Comparison of ENCODE assay signal across 21 cellular contexts in genomic region chr14:101221549-101222160, GRCh38.
"Had no signal": no experiment of that assay in that cellular context is flagged by ENCODE, and none has a peak within 500 bp of the region (broad histone marks: within the 10 kb centered on the region; RNA-seq: fewer than 3 reads in every experiment).

No MANE protein-coding gene starts in this region.

- H3K4me3 ChIP-seq: body of pancreas, coronary artery, ovary, tibial artery, uterus had no signal

- H3K4me3 Mint-ChIP-seq: activated naive CD8-positive, alpha-beta T cell; activated T-cell treated with anti-CD3 and anti-CD28 coated beads, Interleukin-2, amount 50 U/mL, for 72 hours; nephron progenitor cell; stimulated activated naive B cell treated with anti-CD40 and anti-IgM and Interleukin-4, amounts not matched to agents 10 μg/mL and 1 μg/mL and 100 μg/mL, for 72 hours had no signal

- H3K36me3 Mint-ChIP-seq: activated naive CD8-positive, alpha-beta T cell had no signal

- DNase-seq: activated CD4-positive, CD25-positive, alpha-beta regulatory T cell treated with anti-CD3 and anti-CD28 coated beads, Interleukin-2, amount 50 U/mL, for 72 hours; activated gamma-delta T cell treated with Interleukin-2 at 50 U/mL for 16 hours; activated T-cell treated with anti-CD3 and anti-CD28 coated beads, Interleukin-2, amount 50 U/mL, for 72 hours; amygdala; central memory CD4-positive, alpha-beta T cell; foreskin fibroblast; hypothalamus; kidney glomerular epithelial cell; mesendoderm; nephron progenitor cell; ovary; stimulated activated CD4-positive, alpha-beta T cell treated with anti-CD3 and anti-CD28 coated beads, Interleukin-2, amount 100 ng/mL, for 48 hours; stimulated activated naive B cell treated with anti-CD40 and anti-IgM and Interleukin-4, amounts not matched to agents 10 μg/mL and 1 μg/mL and 100 μg/mL, for 72 hours; T-helper 1 cell; T1000; tibial artery; uterus had no signal

- FAIRE-seq: endothelial cell of umbilical vein had no signal

- H3K36me3 ChIP-seq: ovary, tibial artery, uterus had no signal

- H3K9me3 Mint-ChIP-seq: nephron progenitor cell had no signal

- H3K9me3 ChIP-seq: body of pancreas, ovary, uterus had no signal

- H3K27me3 ChIP-seq: body of pancreas, ovary, uterus had no signal

- ATAC-seq: activated T-cell treated with anti-CD3 and anti-CD28 coated beads, Interleukin-2, amount 50 U/mL, for 72 hours; body of pancreas; stimulated activated naive B cell treated with anti-CD40 and anti-IgM and Interleukin-4, amounts not matched to agents 10 μg/mL and 1 μg/mL and 100 μg/mL, for 72 hours had no signal

- H3K27ac Mint-ChIP-seq: activated naive CD8-positive, alpha-beta T cell; activated T-cell treated with anti-CD3 and anti-CD28 coated beads, Interleukin-2, amount 50 U/mL, for 72 hours; nephron progenitor cell; stimulated activated naive B cell treated with anti-CD40 and anti-IgM and Interleukin-4, amounts not matched to agents 10 μg/mL and 1 μg/mL and 100 μg/mL, for 72 hours had no signal

- H3K4me1 ChIP-seq: body of pancreas, tibial artery, uterus had no signal

- H3K27ac ChIP-seq: body of pancreas, coronary artery, ovary, tibial artery had no signal
